8 cellular contexts compared by ENCODE assay signal in the genomic region with DNA sequence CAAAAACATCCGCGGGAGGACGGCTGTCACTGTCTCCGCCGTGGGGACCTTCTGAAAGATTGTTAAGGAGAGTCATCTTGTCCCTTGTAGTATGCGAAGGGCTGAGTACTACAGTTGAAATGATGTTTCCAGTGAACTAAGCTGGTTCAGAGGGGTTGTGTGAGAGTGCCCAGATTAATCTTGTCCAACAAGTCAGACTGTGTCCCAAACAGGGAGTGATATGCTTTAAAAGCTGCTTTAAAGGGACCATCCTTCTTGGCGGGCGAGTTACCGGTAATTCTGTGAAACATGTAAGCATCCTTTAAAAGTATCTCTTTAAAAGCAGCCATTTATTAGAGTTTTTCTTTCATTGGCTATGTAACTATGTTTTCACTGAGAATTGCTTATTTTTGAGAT. TPM values are rescaled to one million over a fixed set of nuclear protein-coding genes. Genes with fewer than 3 reads are reported as not detected.
A peak's percentile ranks its signal among the peaks of the same experiment; 100 is the strongest.
DNase-seq lines count a peak whose midpoint lies in the region; TF ChIP-seq lines count a peak whose summit lies in the region.

No MANE protein-coding gene starts in this region.

- peak overlapping the region; percentile 85 for H3K9ac ChIP-seq in HUES64 (ENCODE audit: low read depth, low read length)

- H3K4me1 ChIP-seq in HUES64 (ENCODE audit: insufficient read depth, low read length): peaks cover 25% of the 10 kb centered on the region
- H3K4me1 ChIP-seq in mesodermal cell (ENCODE audit: control insufficient read depth, insufficient read depth, low read length, poor library complexity, severe bottlenecking): no peaks in the 10 kb centered on the region

- DNase-seq in caudate nucleus (lab: John Stamatoyannopoulos, UW): peak in 3 of 61 donors; percentile 34 to 58 (median 43)
- DNase-seq in germinal center (ENCODE audit: low spot score): no peak
- DNase-seq in iPS-NIHi11 (ENCODE audit: low spot score): no peak
- no peak for DNase-seq in NCI-H524 treated with DMSO at 0.1 percent for 48 hours (lab: John Stamatoyannopoulos, UW)
- DNase-seq in activated CD4-positive, alpha-beta T cell treated with anti-CD3 and anti-CD28 coated beads for 1 hour: no peak

- no peaks in the 10 kb centered on the region for H3K36me3 ChIP-seq in HUES64 (ENCODE audit: insufficient read depth, low read length)
- H3K36me3 ChIP-seq in mesodermal cell (ENCODE audit: control insufficient read depth, insufficient read depth, low read length): peaks cover 21% of the 10 kb centered on the region

- peak overlapping the region; percentile 88 for H3K4me3 ChIP-seq in HUES64 (ENCODE audit: low read length)
- H3K4me3 ChIP-seq in mesodermal cell (ENCODE audit: extremely low read depth, insufficient read depth, low read length, poor library complexity, severe bottlenecking): peak overlapping the region; percentile 100

- H3K9me3 ChIP-seq in HUES64 (ENCODE audit: insufficient read depth, low read depth, low read length) (no peaks in the 10 kb centered on the region), mesodermal cell (ENCODE audit: control insufficient read depth, low read length) (no peaks in the 10 kb centered on the region)

- H3K27ac ChIP-seq in 22Rv1: peak overlapping the region; percentile 79
- H3K27ac ChIP-seq in HUES64 (ENCODE audit: low read depth, low read length): no peak overlapping the region
- H3K27ac ChIP-seq in caudate nucleus (ENCODE audit: low read depth, low read length): peak overlapping the region; percentile 95
- H3K27ac ChIP-seq in mesodermal cell (ENCODE audit: low read depth, low read length, severe bottlenecking): no peak overlapping the region

- TF ChIP-seq CTCF in 22Rv1 (IDR thresholded peaks at IDR 0.05): no peak

- H3K27me3 ChIP-seq in HUES64 (ENCODE audit: insufficient read depth, low read length): no peaks in the 10 kb centered on the region

- WGBS in HUES64: 10% methylated on average over 9 of the region's 9 CpGs
- WGBS in mesodermal cell (ENCODE audit: insufficient coverage in 2 of 2), 2 experiments: 11 to 33% methylated on average over 1 to 3 of the region's 9 CpGs

RNA-seq across cellular contexts. Expression of a gene that starts 1.1 kb away (rescaled TPM):
- 16.1 TPM for polyA plus RNA-seq in HUES64 (2013, experiment 1 of 2)
- 18.7 TPM for polyA plus RNA-seq in HUES64 (2013, experiment 2 of 2)
- polyA plus RNA-seq in mesodermal cell (2013, experiment 1 of 2): 16.5 TPM
- polyA plus RNA-seq in mesodermal cell (2013, experiment 2 of 2): 16.0 TPM

RNA-seq across cellular contexts. Expression of a gene that starts 53.9 kb away (rescaled TPM):
- 836 TPM for polyA plus RNA-seq in HUES64 (2013, experiment 1 of 2)
- polyA plus RNA-seq in HUES64 (2013, experiment 2 of 2): 789 TPM
- polyA plus RNA-seq in mesodermal cell (2013, experiment 1 of 2): 746 TPM
- polyA plus RNA-seq in mesodermal cell (2013, experiment 2 of 2): 725 TPM

Comparison
In these comparisons a context has a peak if more than half of its experiments do, and no peak if none do; other contexts are left out.
1. H3K27ac ChIP-seq: peak in 22Rv1 (single experiment) and caudate nucleus (single experiment); none in HUES64 (single experiment) and mesodermal cell (single experiment).